ENCODE assay signal across 30 cellular contexts in the genomic region with DNA sequence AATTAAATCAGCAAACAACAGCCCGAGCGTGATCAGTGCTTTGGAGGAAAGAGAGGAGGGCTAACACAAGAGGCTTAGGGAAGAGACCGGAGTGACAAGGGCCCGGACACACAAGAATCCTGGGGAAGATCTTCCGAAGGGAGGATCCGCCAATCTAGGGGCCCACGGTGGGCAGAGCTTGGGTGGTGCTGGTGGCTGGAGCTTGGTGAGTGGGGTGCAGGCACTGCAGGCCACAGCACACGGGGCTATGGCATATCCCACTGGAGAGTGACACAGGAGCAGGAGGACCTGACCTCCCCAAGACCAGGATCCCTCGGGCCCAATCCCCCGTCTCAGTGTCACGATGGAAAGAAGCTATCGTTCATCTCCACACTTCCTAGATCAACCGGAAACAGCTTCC.
"Had no signal": no experiment of that assay in that cellular context is flagged by ENCODE, and none has a peak within 500 bp of the region (broad histone marks: within the 10 kb centered on the region; RNA-seq: fewer than 3 reads in every experiment).

No MANE protein-coding gene starts in this region.

- H3K27ac Mint-ChIP-seq: activated B cell treated with CpG ODN at 0.5 μM for 24 hours; activated CD4-positive, alpha-beta memory T cell treated with anti-CD3 and anti-CD28 coated beads for 36 hours; activated CD4-positive, alpha-beta T cell treated with anti-CD3 and anti-CD28 coated beads, Interleukin-2, amount 10 ng/mL, durations not matched to agents 24 days and 14 days; activated CD8-positive, alpha-beta memory T cell treated with anti-CD3 and anti-CD28 coated beads, Interleukin-2, amount 10 ng/mL, durations not matched to agents 7 days and 5 days; activated CD8-positive, alpha-beta T cell treated with anti-CD3 and anti-CD28 coated beads, Interleukin-2, amount 10 ng/mL, durations not matched to agents 7 days and 5 days; activated naive CD8-positive, alpha-beta T cell treated with anti-CD3 and anti-CD28 coated beads for 36 hours; activated naive CD8-positive, alpha-beta T cell treated with anti-CD3 and anti-CD28 coated beads, Interleukin-2, amount 50 U/mL, for 24 hours; activated T-helper 1 cell treated with anti-CD3 and anti-CD28 coated beads, Interleukin-12 subunit alpha, Interleukin-12 subunit beta, Interleukin-2, Interleukin-4 antibody, amounts not matched to agents 30 ng/mL and 10 ng/mL and 1 ng/mL, durations not matched to agents 14 hours and 24 hours and 36 hours; activated T-helper 2 cell treated with anti-CD3 and anti-CD28 coated beads, Interferon-gamma antibody, Interleukin-2, Interleukin-4, amounts not matched to agents 10 μg/mL and 5 μg/mL and 100 μg/mL, durations not matched to agents 14 hours and 24 hours and 36 hours; endodermal cell; T-cell; T-helper 17 cell; T-helper 2 cell treated with Interferon-gamma antibody and Interleukin-4, amounts not matched to agents 5 μg/mL and 100 μg/mL, for 36 hours had no signal

- H3K4me1 Mint-ChIP-seq: activated B cell treated with CpG ODN at 0.5 μM for 24 hours; activated CD4-positive, alpha-beta T cell treated with anti-CD3 and anti-CD28 coated beads, Interleukin-2, amount 10 ng/mL, durations not matched to agents 24 days and 14 days; activated CD8-positive, alpha-beta memory T cell treated with anti-CD3 and anti-CD28 coated beads, Interleukin-2, amount 10 ng/mL, durations not matched to agents 7 days and 5 days; activated naive CD8-positive, alpha-beta T cell treated with anti-CD3 and anti-CD28 coated beads for 36 hours; activated naive CD8-positive, alpha-beta T cell treated with anti-CD3 and anti-CD28 coated beads, Interleukin-2, amount 50 U/mL, for 24 hours; T-cell; T-helper 17 cell had no signal

- H3K9me3 Mint-ChIP-seq: activated B cell treated with CpG ODN at 0.5 μM for 24 hours; activated CD4-positive, alpha-beta memory T cell treated with anti-CD3 and anti-CD28 coated beads for 36 hours; activated CD4-positive, alpha-beta T cell treated with anti-CD3 and anti-CD28 coated beads, Interleukin-2, amount 10 ng/mL, durations not matched to agents 24 days and 14 days; activated naive CD8-positive, alpha-beta T cell treated with anti-CD3 and anti-CD28 coated beads for 36 hours; activated naive CD8-positive, alpha-beta T cell treated with anti-CD3 and anti-CD28 coated beads, Interleukin-2, amount 50 U/mL, for 24 hours; activated T-helper 1 cell treated with anti-CD3 and anti-CD28 coated beads, Interleukin-12 subunit alpha, Interleukin-12 subunit beta, Interleukin-2, Interleukin-4 antibody, amounts not matched to agents 30 ng/mL and 10 ng/mL and 1 ng/mL, durations not matched to agents 14 hours and 24 hours and 36 hours; activated T-helper 2 cell treated with anti-CD3 and anti-CD28 coated beads, Interferon-gamma antibody, Interleukin-2, Interleukin-4, amounts not matched to agents 10 μg/mL and 5 μg/mL and 100 μg/mL, durations not matched to agents 14 hours and 24 hours and 36 hours; endodermal cell; T-cell; T-helper 2 cell treated with Interferon-gamma antibody and Interleukin-4, amounts not matched to agents 5 μg/mL and 100 μg/mL, for 36 hours had no signal

- H3K36me3 Mint-ChIP-seq: activated CD4-positive, alpha-beta memory T cell treated with anti-CD3 and anti-CD28 coated beads for 36 hours; activated CD8-positive, alpha-beta memory T cell treated with anti-CD3 and anti-CD28 coated beads, Interleukin-2, amount 10 ng/mL, durations not matched to agents 7 days and 5 days; activated naive CD8-positive, alpha-beta T cell treated with anti-CD3 and anti-CD28 coated beads for 36 hours; T-cell had no signal

- H3K4me3 Mint-ChIP-seq: activated B cell treated with CpG ODN at 0.5 μM for 24 hours; activated CD4-positive, alpha-beta memory T cell treated with anti-CD3 and anti-CD28 coated beads for 36 hours; activated CD4-positive, alpha-beta T cell treated with anti-CD3 and anti-CD28 coated beads, Interleukin-2, amount 10 ng/mL, durations not matched to agents 24 days and 14 days; activated CD8-positive, alpha-beta memory T cell treated with anti-CD3 and anti-CD28 coated beads, Interleukin-2, amount 10 ng/mL, durations not matched to agents 7 days and 5 days; activated CD8-positive, alpha-beta T cell treated with anti-CD3 and anti-CD28 coated beads, Interleukin-2, amount 10 ng/mL, durations not matched to agents 7 days and 5 days; activated naive CD8-positive, alpha-beta T cell treated with anti-CD3 and anti-CD28 coated beads for 36 hours; activated naive CD8-positive, alpha-beta T cell treated with anti-CD3 and anti-CD28 coated beads, Interleukin-2, amount 50 U/mL, for 24 hours; activated T-helper 1 cell treated with anti-CD3 and anti-CD28 coated beads, Interleukin-12 subunit alpha, Interleukin-12 subunit beta, Interleukin-2, Interleukin-4 antibody, amounts not matched to agents 30 ng/mL and 10 ng/mL and 1 ng/mL, durations not matched to agents 14 hours and 24 hours and 36 hours; endodermal cell; T-cell; T-helper 17 cell; T-helper 2 cell treated with Interferon-gamma antibody and Interleukin-4, amounts not matched to agents 5 μg/mL and 100 μg/mL, for 36 hours had no signal

- H3K4me3 ChIP-seq: adrenal gland, body of pancreas, colonic mucosa had no signal

- H3K36me3 ChIP-seq: adrenal gland, colonic mucosa, WERI-Rb-1 had no signal

- H3K27me3 ChIP-seq: adrenal gland, body of pancreas, colonic mucosa had no signal

- H3K4me1 ChIP-seq: adrenal gland, body of pancreas, colonic mucosa had no signal

- H3K9me3 ChIP-seq: adrenal gland, body of pancreas, colonic mucosa had no signal

- H3K27ac ChIP-seq: adrenal gland, body of pancreas, colonic mucosa, WERI-Rb-1 had no signal

- DNase-seq: activated B cell treated with CpG ODN at 0.5 μM for 24 hours; activated CD4-positive, alpha-beta memory T cell treated with anti-CD3 and anti-CD28 coated beads for 36 hours; activated CD4-positive, alpha-beta T cell treated with anti-CD3 and anti-CD28 coated beads, Interleukin-2, amount 10 ng/mL, durations not matched to agents 24 days and 14 days; activated CD8-positive, alpha-beta memory T cell treated with anti-CD3 and anti-CD28 coated beads, Interleukin-2, amount 10 ng/mL, durations not matched to agents 7 days and 5 days; activated CD8-positive, alpha-beta memory T cell treated with anti-CD3 and anti-CD28 coated beads, Interleukin-2, amount 50 U/mL, for 4 hours; activated CD8-positive, alpha-beta T cell treated with anti-CD3 and anti-CD28 coated beads, Interleukin-2, amount 10 ng/mL, durations not matched to agents 7 days and 5 days; activated gamma-delta T cell treated with Interleukin-2 at 50 U/mL for 16 hours; activated naive CD4-positive, alpha-beta T cell treated with anti-CD3 and anti-CD28 coated beads, Interleukin-2, amount 50 U/mL, for 16 hours; activated naive CD4-positive, alpha-beta T cell treated with Interleukin-2 at 50 U/mL for 16 hours; activated naive CD8-positive, alpha-beta T cell treated with anti-CD3 and anti-CD28 coated beads for 36 hours; activated naive CD8-positive, alpha-beta T cell treated with anti-CD3 and anti-CD28 coated beads, Interleukin-2, amount 50 U/mL, for 24 hours; activated T-cell treated with anti-CD3 and anti-CD28 coated beads, Interleukin-2, amount 50 U/mL, for 1 hour; activated T-cell treated with anti-CD3 and anti-CD28 coated beads, Interleukin-2, amount 50 U/mL, for 48 hours; adrenal gland; amygdala; body of pancreas; caudate nucleus; colonic mucosa; effector memory CD4-positive, alpha-beta T cell; endodermal cell; foreskin fibroblast; glutamatergic neuron; SW 1271; T-cell; T-helper 17 cell; T1000; WERI-Rb-1 had no signal

- H3K27me3 Mint-ChIP-seq: activated B cell treated with CpG ODN at 0.5 μM for 24 hours; activated CD4-positive, alpha-beta memory T cell treated with anti-CD3 and anti-CD28 coated beads for 36 hours; activated CD4-positive, alpha-beta T cell treated with anti-CD3 and anti-CD28 coated beads, Interleukin-2, amount 10 ng/mL, durations not matched to agents 24 days and 14 days; activated CD8-positive, alpha-beta memory T cell treated with anti-CD3 and anti-CD28 coated beads, Interleukin-2, amount 10 ng/mL, durations not matched to agents 7 days and 5 days; activated naive CD8-positive, alpha-beta T cell treated with anti-CD3 and anti-CD28 coated beads for 36 hours; activated naive CD8-positive, alpha-beta T cell treated with anti-CD3 and anti-CD28 coated beads, Interleukin-2, amount 50 U/mL, for 24 hours; T-cell; T-helper 17 cell had no signal
